ENCODE assay signal across 8 cellular contexts in genomic region chr19:13152356-13152853, GRCh38. TPM values are rescaled to one million over a fixed set of nuclear protein-coding genes. Genes with fewer than 3 reads are reported as not detected.
DNase-seq lines count a peak whose midpoint lies in the region; ATAC-seq, FAIRE-seq and TF ChIP-seq lines count a peak whose summit lies in the region.

No MANE protein-coding gene starts in this region.

- peak overlapping the region; percentile 35 to 88 (median 53) for H3K4me3 ChIP-seq in adrenal gland
- peak overlapping the region; percentile 62 to 99 (median 96) for H3K4me3 ChIP-seq in keratinocyte (ENCODE audit: control insufficient read depth in 2 of 3, extremely low read depth in 1 of 3, insufficient read depth in 2 of 3, low read depth in 1 of 3, low read length in 3 of 3)

- peak overlapping the region; percentile 84 for H3K9ac ChIP-seq in keratinocyte (ENCODE audit: control insufficient read depth, extremely low read depth, insufficient read depth, low read length)

- ATAC-seq in GM19023 (IDR thresholded peaks at IDR 0.05; ENCODE audit: unreplicated experiment) (peak; percentile 11), HG03159 (IDR thresholded peaks at IDR 0.05; ENCODE audit: unreplicated experiment) (peak; percentile 13)

- DNase-seq in adrenal gland = no peak
- no peak for DNase-seq in keratinocyte (ENCODE audit: low read depth, low spot score)
- no peak for DNase-seq in substantia nigra (lab: John Stamatoyannopoulos, UW)
- DNase-seq in NCI-H1694 treated with DMSO at 0.1 percent for 48 hours (lab: John Stamatoyannopoulos, UW) = no peak
- no peak for DNase-seq in NCI-H345 (lab: John Stamatoyannopoulos, UW)
- no peak for DNase-seq in germinal center (ENCODE audit: low spot score)

- 1 to 2% (median 1%) methylated on average over 9 to 16 of the region's 16 CpGs for WGBS in adrenal gland, 4 donors

- peaks cover 9% of the 10 kb centered on the region for H4K20me1 ChIP-seq in keratinocyte (ENCODE audit: control insufficient read depth, extremely low read depth, insufficient read depth, low read length)

- peaks cover 46% of the 10 kb centered on the region for H3K79me2 ChIP-seq in keratinocyte (ENCODE audit: control insufficient read depth, insufficient read depth, low read length)

- H3K27ac ChIP-seq in adrenal gland (peak overlapping the region; percentile 97 to 99 (median 98)), keratinocyte (ENCODE audit: control insufficient read depth, insufficient read depth, low read length) (peak overlapping the region; percentile 96), substantia nigra (ENCODE audit: low read depth, low read length, poor library complexity, severe bottlenecking) (peak overlapping the region; percentile 89)

- no peak for FAIRE-seq in keratinocyte (lab: Jason Lieb, UNC)

- H3K4me1 ChIP-seq in adrenal gland (replicated peaks in 1 of 2) (peaks cover 23 to 42% of the 10 kb centered on the region in 2 donors), keratinocyte (ENCODE audit: control insufficient read depth, extremely low read depth, insufficient read depth, low read length) (peaks cover 16% of the 10 kb centered on the region)

- H3K9me3 ChIP-seq in adrenal gland (replicated peaks in 1 of 3) (no peaks in the 10 kb centered on the region), keratinocyte (ENCODE audit: control insufficient read depth, low read depth, low read length) (no peaks in the 10 kb centered on the region)

- H3K27me3 ChIP-seq in adrenal gland = no peaks in the 10 kb centered on the region
- no peaks in the 10 kb centered on the region for H3K27me3 ChIP-seq in keratinocyte (ENCODE audit: control insufficient read depth, extremely low read depth, insufficient read depth, low read length)

- no peaks in the 10 kb centered on the region for H3K9me1 ChIP-seq in keratinocyte (ENCODE audit: control insufficient read depth, extremely low read depth, insufficient read depth, low read length)

- intact Hi-C loops in adrenal gland (cut with DNase I) = no loop called here

- no peaks in the 10 kb centered on the region for H3K36me3 ChIP-seq in adrenal gland (replicated peaks in 1 of 2)
- H3K36me3 ChIP-seq in keratinocyte (ENCODE audit: control insufficient read depth in 2 of 2, extremely low read depth in 1 of 2, insufficient read depth in 2 of 2, low read length in 2 of 2) = peaks cover 2 to 16% of the 10 kb centered on the region in 2 experiments

- dilution Hi-C loops in keratinocyte (cut with MboI; ENCODE audit: extremely low pct_ligation_motif_present, low sequenced_read_pairs) = no loop called here

- peak overlapping the region; percentile 63 for H2AFZ ChIP-seq in keratinocyte (ENCODE audit: control insufficient read depth, low read length)

- TF ChIP-seq CTCF in adrenal gland (IDR thresholded peaks at IDR 0.05) (no peak), keratinocyte (optimal IDR thresholded peaks at IDR 0.05 in 1 of 3, IDR thresholded peaks at IDR 0.05 in 1 of 3, conservative IDR thresholded peaks at IDR 0.05 in 1 of 3; ENCODE audit: extremely low read depth in 1 of 3, insufficient read depth in 2 of 3, low read length in 3 of 3) (no peak)

- peak in 1 of 2 donors; percentile 4 for TF ChIP-seq POLR2A in adrenal gland (IDR thresholded peaks at IDR 0.05)

- H3K4me2 ChIP-seq in keratinocyte (ENCODE audit: control insufficient read depth, extremely low read depth, insufficient read depth, low read depth, low read length) = peak overlapping the region; percentile 89

RNA-seq across cellular contexts. Expression of gene IER2, which starts 2.2 kb away (rescaled TPM):
- total RNA-seq in adrenal gland = 100 to 1,000 TPM in 2 of 8 donors, 10 to 100 TPM in 6; 36.4 to 121 (median 61.8) TPM
- 100 to 1,000 TPM in 1 of 3 donors, 10 to 100 TPM in 1, 1 to 10 TPM in 1; 7.4 to 120 (median 97.1) TPM for polyA plus RNA-seq in adrenal gland
- polyA plus RNA-seq in keratinocyte = 9.9 to 38.9 TPM (median 14.4 TPM) in 3 replicates
- polyA plus RNA-seq in keratinocyte (2011; ENCODE audit: low read depth) = 21.2 TPM
- polyA plus RNA-seq in keratinocyte (2011; cell fraction: cytosol; rRNA removed) = 9.0 and 19.0 TPM in 2 replicates
- polyA plus RNA-seq in keratinocyte (2011; cell fraction: nucleus; rRNA removed) = 48.0 and 55.4 TPM in 2 replicates
- 46.3 and 109 TPM in 2 replicates for polyA plus RNA-seq in keratinocyte (2012; ENCODE audit: low replicate concordance)
- polyA minus RNA-seq in keratinocyte = 2.8 to 14.6 TPM (median 2.9 TPM) in 3 replicates
- polyA minus RNA-seq in keratinocyte (2011; cell fraction: cytosol; rRNA and poly(A)+ RNA removed) = 14.6 TPM
- polyA minus RNA-seq in keratinocyte (2011; cell fraction: nucleus; rRNA and poly(A)+ RNA removed) = 14.2 and 16.2 TPM in 2 replicates

RNA-seq across cellular contexts. Expression of gene STX10, which starts 2.2 kb away (rescaled TPM):
- 10 to 100 TPM; 30.5 to 90.7 (median 65.0) TPM for total RNA-seq in adrenal gland
- 100 to 1,000 TPM in 2 of 3 donors, 10 to 100 TPM in 1; 16.0 to 182 (median 159) TPM for polyA plus RNA-seq in adrenal gland
- 61.3 to 77.7 TPM (median 65.2 TPM) in 3 replicates for polyA plus RNA-seq in keratinocyte
- 38.2 TPM for polyA plus RNA-seq in keratinocyte (2011; ENCODE audit: low read depth)
- 35.8 and 63.9 TPM in 2 replicates for polyA plus RNA-seq in keratinocyte (2011; cell fraction: cytosol; rRNA removed)
- polyA plus RNA-seq in keratinocyte (2011; cell fraction: nucleus; rRNA removed) = 66.9 and 67.6 TPM in 2 replicates
- 45.3 and 69.9 TPM in 2 replicates for polyA plus RNA-seq in keratinocyte (2012; ENCODE audit: low replicate concordance)
- polyA minus RNA-seq in keratinocyte = 38.6 to 91.6 TPM (median 43.4 TPM) in 3 replicates
- polyA minus RNA-seq in keratinocyte (2011; cell fraction: cytosol; rRNA and poly(A)+ RNA removed) = 59.3 TPM
- 11.0 and 11.1 TPM in 2 replicates for polyA minus RNA-seq in keratinocyte (2011; cell fraction: nucleus; rRNA and poly(A)+ RNA removed)

RNA-seq across cellular contexts. Expression of gene NACC1, which starts 34.3 kb away (rescaled TPM):
- 10 to 100 TPM; 26.7 to 67.0 (median 48.0) TPM for total RNA-seq in adrenal gland
- polyA plus RNA-seq in adrenal gland = 10 to 100 TPM; 12.4 to 47.7 (median 14.8) TPM
- 32.9 to 63.2 TPM (median 56.4 TPM) in 3 replicates for polyA plus RNA-seq in keratinocyte
- 7.8 TPM for polyA plus RNA-seq in keratinocyte (2011; ENCODE audit: low read depth)
- polyA plus RNA-seq in keratinocyte (2011; cell fraction: cytosol; rRNA removed) = 65.8 and 136 TPM in 2 replicates
- 67.5 and 126 TPM in 2 replicates for polyA plus RNA-seq in keratinocyte (2011; cell fraction: nucleus; rRNA removed)
- polyA plus RNA-seq in keratinocyte (2012; ENCODE audit: low replicate concordance) = 19.0 and 54.1 TPM in 2 replicates
- polyA minus RNA-seq in keratinocyte = 57.3 to 123 TPM (median 88.9 TPM) in 3 replicates
- polyA minus RNA-seq in keratinocyte (2011; cell fraction: cytosol; rRNA and poly(A)+ RNA removed) = 190 TPM
- 58.6 and 62.1 TPM in 2 replicates for polyA minus RNA-seq in keratinocyte (2011; cell fraction: nucleus; rRNA and poly(A)+ RNA removed)

RNA-seq across cellular contexts. Expression of gene TRMT1, which starts 35.9 kb away (rescaled TPM):
- total RNA-seq in adrenal gland = 10 to 100 TPM; 13.4 to 48.0 (median 35.4) TPM
- polyA plus RNA-seq in adrenal gland (100 to 1,000 TPM in 2 of 3 donors, 10 to 100 TPM in 1; 15.5 to 229 (median 120) TPM), keratinocyte (30.9 to 44.6 TPM (median 34.5 TPM) in 3 replicates)
- polyA plus RNA-seq in keratinocyte (2011; ENCODE audit: low read depth) = 64.5 TPM
- polyA plus RNA-seq in keratinocyte (2011; cell fraction: cytosol; rRNA removed) = 18.8 and 28.3 TPM in 2 replicates
- 196 and 219 TPM in 2 replicates for polyA plus RNA-seq in keratinocyte (2011; cell fraction: nucleus; rRNA removed)
- polyA plus RNA-seq in keratinocyte (2012; ENCODE audit: low replicate concordance) = 32.8 and 38.3 TPM in 2 replicates
- polyA minus RNA-seq in keratinocyte = 35.2 to 56.0 TPM (median 36.5 TPM) in 3 replicates
- 49.7 TPM for polyA minus RNA-seq in keratinocyte (2011; cell fraction: cytosol; rRNA and poly(A)+ RNA removed)
- 33.5 and 41.8 TPM in 2 replicates for polyA minus RNA-seq in keratinocyte (2011; cell fraction: nucleus; rRNA and poly(A)+ RNA removed)

RNA-seq across cellular contexts. Expression of gene LYL1, which starts 49.7 kb away (rescaled TPM):
- total RNA-seq in adrenal gland = 10 to 100 TPM in 5 of 8 donors, 1 to 10 TPM in 3; 4.3 to 22.5 (median 13.2) TPM
- 10 to 100 TPM in 1 of 3 donors, 1 to 10 TPM in 1, under 1 TPM in 1; 0.38 to 18.7 (median 7.9) TPM for polyA plus RNA-seq in adrenal gland
- 0.07 to 0.26 TPM (median 0.13 TPM) in 3 replicates for polyA plus RNA-seq in keratinocyte
- polyA plus RNA-seq in keratinocyte (2011; ENCODE audit: low read depth) = 0.35 TPM
- polyA plus RNA-seq in keratinocyte (2011; cell fraction: cytosol; rRNA removed) = 0.08 and 0.09 TPM in 2 replicates
- 0.08 and 0.19 TPM in 2 replicates for polyA plus RNA-seq in keratinocyte (2011; cell fraction: nucleus; rRNA removed)
- polyA plus RNA-seq in keratinocyte (2012; ENCODE audit: low replicate concordance) = 0.10 and 0.50 TPM in 2 replicates
- 0.20 TPM in 1 of 3 replicates, not detected in the others for polyA minus RNA-seq in keratinocyte
- polyA minus RNA-seq in keratinocyte (2011; cell fraction: cytosol; rRNA and poly(A)+ RNA removed) = not detected
- polyA minus RNA-seq in keratinocyte (2011; cell fraction: nucleus; rRNA and poly(A)+ RNA removed) = not detected in 2 replicates
